In the genomic region with DNA sequence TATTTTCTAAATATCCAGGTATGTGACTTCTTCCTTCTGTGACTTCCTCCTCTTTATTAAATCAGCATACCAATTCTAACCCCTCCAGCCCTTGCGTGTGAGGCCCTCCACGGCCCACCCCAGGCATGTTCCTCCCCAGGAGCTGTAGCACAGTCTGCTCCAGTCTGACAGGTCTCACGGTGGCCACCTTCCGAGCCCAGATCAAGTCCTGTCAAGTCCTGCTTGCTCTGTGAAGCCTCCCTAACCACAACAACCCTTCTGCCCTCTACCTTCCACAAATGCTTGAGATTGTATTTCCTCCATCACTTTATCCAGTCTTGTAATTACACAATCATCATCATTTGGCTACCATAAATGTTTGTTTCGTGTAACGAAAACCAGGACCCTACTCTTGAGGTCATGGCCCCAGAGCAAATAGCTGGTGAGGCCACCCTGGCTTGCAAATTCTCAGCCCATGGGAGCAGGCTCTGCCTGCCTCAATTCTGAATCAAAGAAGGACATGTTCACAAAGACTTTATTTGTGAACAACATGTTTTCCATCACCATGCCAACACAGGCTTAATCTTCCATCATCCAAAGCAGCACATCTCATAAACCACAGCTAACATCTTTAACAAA, we compare ENCODE assay signal across 1 cellular context.
TF ChIP-seq lines count a peak whose summit lies in the region.

No MANE protein-coding gene starts in this region.

TF ChIP-seq in IMR-90, 13 proteins besides CTCF, POLR2A, EP300 and RAD21:
- TF ChIP-seq, protein P1, sequence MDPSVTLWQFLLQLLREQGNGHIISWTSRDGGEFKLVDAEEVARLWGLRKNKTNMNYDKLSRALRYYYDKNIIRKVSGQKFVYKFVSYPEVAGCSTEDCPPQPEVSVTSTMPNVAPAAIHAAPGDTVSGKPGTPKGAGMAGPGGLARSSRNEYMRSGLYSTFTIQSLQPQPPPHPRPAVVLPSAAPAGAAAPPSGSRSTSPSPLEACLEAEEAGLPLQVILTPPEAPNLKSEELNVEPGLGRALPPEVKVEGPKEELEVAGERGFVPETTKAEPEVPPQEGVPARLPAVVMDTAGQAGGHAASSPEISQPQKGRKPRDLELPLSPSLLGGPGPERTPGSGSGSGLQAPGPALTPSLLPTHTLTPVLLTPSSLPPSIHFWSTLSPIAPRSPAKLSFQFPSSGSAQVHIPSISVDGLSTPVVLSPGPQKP (IDR thresholded peaks at IDR 0.05; ENCODE audit: borderline replicate concordance, low read depth, low read length) = no peak
- TF ChIP-seq, protein P2, sequence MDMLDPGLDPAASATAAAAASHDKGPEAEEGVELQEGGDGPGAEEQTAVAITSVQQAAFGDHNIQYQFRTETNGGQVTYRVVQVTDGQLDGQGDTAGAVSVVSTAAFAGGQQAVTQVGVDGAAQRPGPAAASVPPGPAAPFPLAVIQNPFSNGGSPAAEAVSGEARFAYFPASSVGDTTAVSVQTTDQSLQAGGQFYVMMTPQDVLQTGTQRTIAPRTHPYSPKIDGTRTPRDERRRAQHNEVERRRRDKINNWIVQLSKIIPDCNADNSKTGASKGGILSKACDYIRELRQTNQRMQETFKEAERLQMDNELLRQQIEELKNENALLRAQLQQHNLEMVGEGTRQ (IDR thresholded peaks at IDR 0.05; ENCODE audit: low read depth, low read length) = no peak
- TF ChIP-seq SMC3 (IDR thresholded peaks at IDR 0.05; ENCODE audit: low read depth, low read length) = no peak
- no peak for TF ChIP-seq MAFK (IDR thresholded peaks at IDR 0.05; ENCODE audit: low read depth, low read length)
- no peak for TF ChIP-seq RFX5 (IDR thresholded peaks at IDR 0.05; ENCODE audit: low read depth, low read length)
- TF ChIP-seq MXI1 (IDR thresholded peaks at IDR 0.05; ENCODE audit: borderline replicate concordance, low read depth, low read length) = no peak
- no peak for TF ChIP-seq FOS (IDR thresholded peaks at IDR 0.05; ENCODE audit: low read depth, low read length)
